ENCODE assay signal across 9 cellular contexts in the genomic region with DNA sequence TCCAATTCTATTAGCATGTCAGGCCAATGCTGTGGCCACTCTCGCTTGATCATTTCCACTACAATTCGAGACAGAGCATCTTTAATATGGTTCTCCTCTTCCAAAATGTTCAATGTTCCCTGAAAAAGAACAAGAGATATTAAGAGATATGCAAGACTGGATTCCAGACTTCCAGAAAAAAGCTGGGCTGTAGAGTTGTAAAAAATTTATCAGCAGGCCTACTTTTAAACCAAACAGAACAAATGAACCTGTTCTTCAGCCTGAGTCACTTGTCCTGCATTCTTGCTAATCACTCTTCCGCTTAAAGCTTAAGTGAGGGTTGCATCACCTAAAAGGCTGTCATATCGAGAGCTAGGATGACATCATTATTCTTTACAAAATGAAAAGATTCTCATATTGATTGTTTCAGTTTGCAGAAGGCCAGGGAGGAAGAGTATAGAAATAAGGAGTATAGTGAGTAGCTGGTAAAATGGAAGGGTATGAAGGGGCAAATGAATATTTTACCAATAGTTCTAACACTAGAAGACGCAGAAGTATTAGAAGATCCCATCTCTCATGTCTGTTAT. TPM values are rescaled to one million over a fixed set of nuclear protein-coding genes. Genes with fewer than 3 reads are reported as not detected.
DNase-seq lines count a peak whose midpoint lies in the region; ATAC-seq and TF ChIP-seq lines count a peak whose summit lies in the region.
"Had no signal": no experiment of that assay in that cellular context is flagged by ENCODE, and none has a peak within 500 bp of the region (broad histone marks: within the 10 kb centered on the region; RNA-seq: fewer than 3 reads in every experiment).

No MANE protein-coding gene starts in this region.

- H3K9me3 ChIP-seq in breast epithelium (no peaks in the 10 kb centered on the region), thyroid gland (no peaks in the 10 kb centered on the region)
- H3K9me3 ChIP-seq: BE2C, SJCRH30 had no signal

- H3K4me1 ChIP-seq in breast epithelium (peaks cover 4 to 7% of the 10 kb centered on the region in 2 donors), thyroid gland (peaks cover 18 to 19% of the 10 kb centered on the region in 2 donors)
- H3K4me1 ChIP-seq: BE2C, SJCRH30 had no signal

- peaks cover 10% of the 10 kb centered on the region for H3K4me1 Mint-ChIP-seq in MCF 10A (ENCODE audit: insufficient read depth, unreplicated experiment)
- peaks cover 30% of the 10 kb centered on the region for H3K4me1 Mint-ChIP-seq in activated naive CD8-positive, alpha-beta T cell treated with anti-CD3 and anti-CD28 coated beads, Interleukin-2, amount 50 U/mL, for 24 hours

- ATAC-seq in activated naive CD8-positive, alpha-beta T cell treated with anti-CD3 and anti-CD28 coated beads, Interleukin-2, amount 50 U/mL, for 24 hours, result peak; percentile 20

- H3K27ac ChIP-seq in breast epithelium, result no peak overlapping the region
- peak overlapping the region; percentile 62 to 87 (median 64) for H3K27ac ChIP-seq in thyroid gland
- H3K27ac ChIP-seq: SJCRH30 had no signal

- H3K36me3 ChIP-seq in breast epithelium, result peaks cover 8% of the 10 kb centered on the region
- H3K36me3 ChIP-seq in thyroid gland, result peaks cover 14 to 26% of the 10 kb centered on the region in 2 donors

- POLR2A ChIA-PET in MCF 10A (lab: Yijun Ruan, JAX), result interaction anchor here (0.7 to 1.3 kb wide), 5 partner anchors 53 to 1679 kb away, joined by 3 to 5 read pairs (median 4); partner anchors contain the start of genes CUL9 and GTPBP2

- TF ChIP-seq POLR2A in breast epithelium (IDR thresholded peaks at IDR 0.05), result no peak
- TF ChIP-seq POLR2A in thyroid gland (IDR thresholded peaks at IDR 0.05), result no peak

- H3K27me3 Mint-ChIP-seq in MCF 10A (ENCODE audit: insufficient read depth, unreplicated experiment), result no peaks in the 10 kb centered on the region
- no peaks in the 10 kb centered on the region for H3K27me3 Mint-ChIP-seq in activated naive CD8-positive, alpha-beta T cell treated with anti-CD3 and anti-CD28 coated beads, Interleukin-2, amount 50 U/mL, for 24 hours

- no TSS peak for BruUV-seq in MCF 10A (replicated peaks; lab: Mats Ljungman, UMichigan)

- H3K27ac Mint-ChIP-seq in MCF 10A (ENCODE audit: low read depth, unreplicated experiment), result peak overlapping the region; percentile 74
- peak overlapping the region; percentile 83 for H3K27ac Mint-ChIP-seq in activated naive CD8-positive, alpha-beta T cell treated with anti-CD3 and anti-CD28 coated beads, Interleukin-2, amount 50 U/mL, for 24 hours

- H3K27me3 ChIP-seq in breast epithelium (no peaks in the 10 kb centered on the region), thyroid gland (no peaks in the 10 kb centered on the region)
- H3K27me3 ChIP-seq: BE2C, SJCRH30 had no signal

- TF ChIP-seq CTCF in MCF 10A (IDR thresholded peaks at IDR 0.05; ENCODE audit: unreplicated experiment) (no peak), breast epithelium (IDR thresholded peaks at IDR 0.05) (no peak), thyroid gland (IDR thresholded peaks at IDR 0.05) (no peak)

- no peaks in the 10 kb centered on the region for H3K9me3 Mint-ChIP-seq in MCF 10A (ENCODE audit: unreplicated experiment)
- H3K9me3 Mint-ChIP-seq in activated naive CD8-positive, alpha-beta T cell treated with anti-CD3 and anti-CD28 coated beads, Interleukin-2, amount 50 U/mL, for 24 hours, result no peaks in the 10 kb centered on the region

- CTCF ChIA-PET in MCF 10A (lab: Yijun Ruan, JAX), result interaction anchor here (0.5 to 0.7 kb wide), 5 partner anchors 83 to 851 kb away, joined by 3 to 5 read pairs (median 3); no protein-coding TSS in a partner anchor

- intact Hi-C loops in MCF 10A (cut with micrococcal nuclease), result no loop called here
- intact Hi-C loops in breast epithelium (cut with DNase I; ENCODE audit: low total_unique reads), result loop anchor here (2.0 kb wide), 1 partner anchor 58 kb away; the partner anchor contains the start of gene GTPBP2
- intact Hi-C loops in thyroid gland (cut with DNase I), result loop anchor here (5.0 kb wide), 1 partner anchor 49 kb away; no protein-coding TSS in a partner anchor

- WGBS in thyroid gland, 2 donors, result 56 to 58% methylated on average over 5 of the region's 5 CpGs

- peak; percentile 49 for DNase-seq in MCF 10A (ENCODE audit: unreplicated experiment)
- DNase-seq in breast epithelium (ENCODE audit: low spot score in 2 of 2), result no peak
- no peak for DNase-seq in activated naive CD8-positive, alpha-beta T cell treated with anti-CD3 and anti-CD28 coated beads, Interleukin-2, amount 50 U/mL, for 24 hours
- peak in 1 of 2 donors; percentile 15 for DNase-seq in thyroid gland
- no peak for DNase-seq in GDM1 (lab: John Stamatoyannopoulos, UW)
- DNase-seq in midbrain (lab: John Stamatoyannopoulos, UW), result no peak
- DNase-seq: activated gamma-delta T cell treated with Interleukin-2 at 50 U/mL for 16 hours, BE2C, SJCRH30 had no signal

- no peak overlapping the region for H3K4me3 Mint-ChIP-seq in MCF 10A (ENCODE audit: unreplicated experiment)
- H3K4me3 Mint-ChIP-seq in activated naive CD8-positive, alpha-beta T cell treated with anti-CD3 and anti-CD28 coated beads, Interleukin-2, amount 50 U/mL, for 24 hours, result no peak overlapping the region

- H3K4me3 ChIP-seq in breast epithelium (no peak overlapping the region), thyroid gland (replicated peaks in 1 of 3) (no peak overlapping the region)
- H3K4me3 ChIP-seq: SJCRH30 had no signal

- H3K36me3 Mint-ChIP-seq in MCF 10A (ENCODE audit: insufficient read depth, unreplicated experiment), result peaks cover 71% of the 10 kb centered on the region
- peaks cover 59% of the 10 kb centered on the region for H3K36me3 Mint-ChIP-seq in activated naive CD8-positive, alpha-beta T cell treated with anti-CD3 and anti-CD28 coated beads, Interleukin-2, amount 50 U/mL, for 24 hours (ENCODE audit: low read depth)

RNA-seq across cellular contexts. Expression of gene XPO5, which starts 4.9 kb away (rescaled TPM):
- 92.0 and 98.6 TPM in 2 replicates for total RNA-seq in MCF 10A (2022)
- total RNA-seq in breast epithelium, result 10 to 100 TPM; 16.5 to 28.8 (median 27.2) TPM
- total RNA-seq in thyroid gland, result 10 to 100 TPM; 22.2 to 58.6 (median 32.9) TPM

RNA-seq across cellular contexts. Expression of gene POLH, which starts 5.0 kb away (rescaled TPM):
- total RNA-seq in MCF 10A (2022), result 34.5 and 36.7 TPM in 2 replicates
- total RNA-seq in breast epithelium, result 10 to 100 TPM in 1 of 3 donors, 1 to 10 TPM in 2; 8.6 to 13.0 (median 9.8) TPM
- 10 to 100 TPM; 14.8 to 19.5 (median 15.2) TPM for total RNA-seq in thyroid gland

RNA-seq across cellular contexts. Expression of gene POLR1C, which starts 54.1 kb away (rescaled TPM):
- total RNA-seq in MCF 10A (2022) (54.9 and 63.6 TPM in 2 replicates), breast epithelium (10 to 100 TPM; 18.9 to 38.8 (median 38.7) TPM), thyroid gland (10 to 100 TPM; 27.6 to 41.9 (median 38.2) TPM)

RNA-seq across cellular contexts. Expression of gene YIPF3, which starts 54.2 kb away (rescaled TPM):
- total RNA-seq in MCF 10A (2022), result 65.1 and 72.9 TPM in 2 replicates
- 100 to 1,000 TPM in 1 of 3 donors, 10 to 100 TPM in 2; 89.5 to 100 (median 96.2) TPM for total RNA-seq in breast epithelium
- total RNA-seq in thyroid gland, result 100 to 1,000 TPM; 126 to 145 (median 128) TPM

RNA-seq across cellular contexts. Expression of gene GTPBP2, which starts 58.1 kb away (rescaled TPM):
- total RNA-seq in MCF 10A (2022), result 277 and 311 TPM in 2 replicates
- total RNA-seq in breast epithelium, result 10 to 100 TPM; 41.4 to 58.0 (median 43.6) TPM
- 10 to 100 TPM; 50.2 to 65.8 (median 58.1) TPM for total RNA-seq in thyroid gland

Comparison
In these comparisons a context has a peak if more than half of its experiments do, and no peak if none do; other contexts are left out.
1. H3K27ac ChIP-seq: peak in thyroid gland (3 of 3); none in breast epithelium (0 of 2).